Comparison of ENCODE assay signal across 21 cellular contexts in the genomic region with DNA sequence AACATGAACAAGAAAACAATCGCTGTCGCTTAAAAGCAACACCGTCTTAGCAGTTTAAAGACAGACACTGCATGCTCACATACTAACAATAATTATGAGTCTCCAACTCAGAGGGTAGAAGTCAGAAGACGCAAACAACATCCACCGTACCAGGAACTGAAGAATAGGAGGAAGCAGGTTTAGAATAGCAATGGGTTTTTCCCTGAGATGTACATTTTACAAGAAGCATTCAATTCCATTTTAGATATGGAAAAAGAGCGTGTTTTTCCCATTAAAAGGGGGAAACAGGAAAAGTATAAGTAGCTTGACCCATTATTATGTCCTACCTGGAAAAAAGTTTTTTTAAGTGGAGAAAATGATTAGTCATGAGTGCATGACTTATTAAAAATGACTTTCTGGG. TPM values are rescaled to one million over a fixed set of nuclear protein-coding genes. Genes with fewer than 3 reads are reported as not detected.
A peak's percentile ranks its signal among the peaks of the same experiment; 100 is the strongest.
DNase-seq lines count a peak whose midpoint lies in the region; TF ChIP-seq lines count a peak whose summit lies in the region.
"Had no signal": no experiment of that assay in that cellular context is flagged by ENCODE, and none has a peak within 500 bp of the region (broad histone marks: within the 10 kb centered on the region; RNA-seq: fewer than 3 reads in every experiment).

No MANE protein-coding gene starts in this region.

- H2BK5ac ChIP-seq in mesendoderm (ENCODE audit: low read length), result no peak overlapping the region

- no peak overlapping the region for H3K56ac ChIP-seq in mesendoderm (ENCODE audit: low read length)

- H3K4me2 ChIP-seq in smooth muscle cell (no peak overlapping the region), mesendoderm (ENCODE audit: low read length) (no peak overlapping the region)

- DNase-seq in NOMO-1 treated with DMSO at 0.1 percent for 48 hours (lab: John Stamatoyannopoulos, UW; ENCODE audit: unreplicated experiment) (peak; percentile 36), NOMO-1 treated with dmso at 0.1 percent for 144 hours (lab: John Stamatoyannopoulos, UW; ENCODE audit: unreplicated experiment) (no peak), SJSA1 (ENCODE audit: low read depth in 1 of 2, low spot score in 2 of 2) (peak in 1 of 2 experiments; percentile 12), esophagus squamous epithelium (lab: John Stamatoyannopoulos, UW) (no peak), smooth muscle cell (lab: John Stamatoyannopoulos, UW; ENCODE audit: unreplicated experiment) (no peak), mesendoderm (no peak), occipital lobe (lab: John Stamatoyannopoulos, UW) (no peak), NCI-H69 (lab: John Stamatoyannopoulos, UW) (no peak)
- DNase-seq: 8988T; activated CD4-positive, alpha-beta memory T cell treated with anti-CD3 and anti-CD28 coated beads, Interleukin-2, amount 10 ng/mL, durations not matched to agents 7 days and 5 days; activated effector memory CD4-positive, alpha-beta T cell treated with anti-CD3 and anti-CD28 coated beads, Interleukin-2, amount 50 U/mL, for 16 hours; DMS79; NCI-H1436 treated with DMSO at 0.1 percent for 48 hours; NCI-H446; PC-3 had no signal

- TF ChIP-seq POLR2A in esophagus squamous epithelium (IDR thresholded peaks at IDR 0.05), result no peak

- H3K9ac ChIP-seq in smooth muscle cell (ENCODE audit: low read depth) (peak overlapping the region; percentile 16), mesendoderm (ENCODE audit: low read length) (no peak overlapping the region)

- no peak overlapping the region for H2AFZ ChIP-seq in smooth muscle cell (ENCODE audit: low read depth)

- H3K9me3 ChIP-seq in SJSA1 (replicated peaks) (no peaks in the 10 kb centered on the region; the same call in 1 of the 2 replicates), esophagus squamous epithelium (no peaks in the 10 kb centered on the region), smooth muscle cell (replicated peaks; ENCODE audit: low read depth) (no peaks in the 10 kb centered on the region)
- H3K9me3 ChIP-seq: ascending aorta, thoracic aorta had no signal

- H3K23ac ChIP-seq in mesendoderm (ENCODE audit: low read length), result no peak overlapping the region

- H3K4ac ChIP-seq in mesendoderm (ENCODE audit: low read depth, low read length), result no peak overlapping the region

- intact Hi-C loops in esophagus squamous epithelium (cut with DNase I), result no loop called here

- peaks cover 43% of the 10 kb centered on the region for H3K4me1 ChIP-seq in SJSA1 (replicated peaks)
- peaks cover 8 to 20% (median 10%) of the 10 kb centered on the region in 3 donors for H3K4me1 ChIP-seq in esophagus squamous epithelium
- peaks cover 21% of the 10 kb centered on the region for H3K4me1 ChIP-seq in smooth muscle cell (ENCODE audit: low read depth)
- no peaks in the 10 kb centered on the region for H3K4me1 ChIP-seq in mesendoderm (ENCODE audit: control insufficient read depth, low read depth, low read length)

- H2BK120ac ChIP-seq in mesendoderm (ENCODE audit: low read depth, low read length), result no peak overlapping the region

- H4K8ac ChIP-seq in mesendoderm (ENCODE audit: low read depth, low read length), result no peak overlapping the region

- H3K27ac ChIP-seq in SJSA1, result peak overlapping the region; percentile 97
- peak overlapping the region in 3 of 4 donors; percentile 45 to 70 (median 58) for H3K27ac ChIP-seq in esophagus squamous epithelium
- no peak overlapping the region for H3K27ac ChIP-seq in smooth muscle cell (ENCODE audit: low read depth)
- H3K27ac ChIP-seq in mesendoderm (ENCODE audit: low read depth, low read length), result no peak overlapping the region
- H3K27ac ChIP-seq: C4-2B, SK-N-MC had no signal

- TF ChIP-seq CTCF in esophagus squamous epithelium (IDR thresholded peaks at IDR 0.05), result no peak
- TF ChIP-seq CTCF in smooth muscle cell (IDR thresholded peaks at IDR 0.05; ENCODE audit: borderline replicate concordance, insufficient read depth, poor library complexity, severe bottlenecking), result no peak

- no peak overlapping the region for H3K18ac ChIP-seq in mesendoderm (ENCODE audit: low read length)

- H3K79me2 ChIP-seq in smooth muscle cell (ENCODE audit: low read depth) (no peaks in the 10 kb centered on the region), mesendoderm (ENCODE audit: control insufficient read depth, insufficient read depth, low read length) (no peaks in the 10 kb centered on the region)

- no peaks in the 10 kb centered on the region for H4K20me1 ChIP-seq in smooth muscle cell (ENCODE audit: low read depth)

- 0 out of 2 replicates have a peak, but pooled peaks cover 3% of the 10 kb centered on the region for H3K36me3 ChIP-seq in SJSA1
- no peaks in the 10 kb centered on the region for H3K36me3 ChIP-seq in esophagus squamous epithelium
- H3K36me3 ChIP-seq in smooth muscle cell (ENCODE audit: low read depth), result no peaks in the 10 kb centered on the region
- H3K36me3 ChIP-seq in mesendoderm (ENCODE audit: control insufficient read depth, insufficient read depth, low read length), result no peaks in the 10 kb centered on the region
- H3K36me3 ChIP-seq: ascending aorta, thoracic aorta had no signal

- H3F3A ChIP-seq in smooth muscle cell (ENCODE audit: low read depth), result no peaks in the 10 kb centered on the region

- H4K5ac ChIP-seq in mesendoderm (ENCODE audit: low read length), result no peak overlapping the region

- H3K4me3 ChIP-seq in SJSA1, result no peak overlapping the region
- H3K4me3 ChIP-seq in esophagus squamous epithelium, result no peak overlapping the region
- no peak overlapping the region for H3K4me3 ChIP-seq in smooth muscle cell
- H3K4me3 ChIP-seq in mesendoderm (ENCODE audit: low read length), result no peak overlapping the region
- H3K4me3 ChIP-seq: ascending aorta, SK-N-MC, thoracic aorta had no signal

- H3K27me3 ChIP-seq in SJSA1 (replicated peaks) (no peaks in the 10 kb centered on the region), esophagus squamous epithelium (no peaks in the 10 kb centered on the region), smooth muscle cell (ENCODE audit: low read depth) (no peaks in the 10 kb centered on the region), mesendoderm (ENCODE audit: insufficient read depth, low read length, poor library complexity) (no peaks in the 10 kb centered on the region)
- H3K27me3 ChIP-seq: ascending aorta had no signal

- H2AK5ac ChIP-seq in mesendoderm (ENCODE audit: low read length), result no peak overlapping the region

- no peaks in the 10 kb centered on the region for H3K79me1 ChIP-seq in mesendoderm (ENCODE audit: low read length)

- no peak overlapping the region for H2BK15ac ChIP-seq in mesendoderm (replicated peaks; ENCODE audit: low read depth)

- WGBS in esophagus squamous epithelium, 2 donors, result 66 to 80% methylated on average over 6 of the region's 6 CpGs
- 93% methylated on average over 6 of the region's 6 CpGs for WGBS in smooth muscle cell (ENCODE audit: low lambda C conversion rate)
- WGBS in mesendoderm (ENCODE audit: extremely low coverage, insufficient coverage, low lambda C conversion rate), result no CpG with 5 or more reads among the region's 6 CpGs

RNA-seq across cellular contexts. Expression of gene KCNE1, which starts 34.5 kb away (rescaled TPM):
- 0.16 and 2.2 TPM in 2 replicates for total RNA-seq in SJSA1 (2014; rRNA removed; shearing (Covaris generic))
- total RNA-seq in esophagus squamous epithelium (1 to 10 TPM in 1 of 4 donors, under 1 TPM in 2, not detected in 1; 0.82 to 2.3 (median 0.83) TPM), smooth muscle cell (1.3 TPM in 1 of 2 replicates, not detected in the other), occipital lobe (0.16 TPM)
- 0.16 and 1.2 TPM in 2 replicates for polyA plus RNA-seq in smooth muscle cell
- 0.21 TPM for polyA plus RNA-seq in mesendoderm (2013, experiment 1 of 2)
- 0.24 TPM for polyA plus RNA-seq in mesendoderm (2013, experiment 2 of 2)
- total RNA-seq: kidney epithelial cell, LHCN-M2 had no signal

Comparison
In these comparisons a context has a peak if more than half of its experiments do, and no peak if none do; other contexts are left out.
1. H3K27ac ChIP-seq: peak in SJSA1 (single experiment) and esophagus squamous epithelium (3 of 4); none in smooth muscle cell (single experiment) and mesendoderm (single experiment).